1 cellular context compared by ENCODE assay signal in the genomic region with DNA sequence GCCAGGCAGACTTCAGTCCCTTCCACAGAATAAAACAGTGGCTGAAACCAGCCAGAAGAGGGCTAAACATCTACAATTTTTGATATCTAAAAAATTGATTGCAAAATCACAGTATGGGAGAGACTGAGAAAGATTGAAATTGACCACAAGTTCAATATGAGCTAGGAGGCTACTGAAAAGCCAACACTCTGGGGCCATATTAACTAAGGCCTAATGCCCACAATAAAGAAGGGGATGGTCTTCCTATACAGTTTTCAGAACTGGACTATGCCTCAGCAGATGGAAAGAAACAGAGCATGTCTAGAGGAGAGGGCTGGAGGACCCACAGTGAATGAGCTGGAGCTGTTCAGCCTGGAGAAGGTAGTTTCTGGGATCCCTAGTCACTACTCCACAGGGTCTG.
TF ChIP-seq lines count a peak whose summit lies in the region.

No MANE protein-coding gene starts in this region.

TF ChIP-seq in GM23338, 12 proteins besides CTCF, POLR2A, EP300 and RAD21 (continued from another document):
- no peak for TF ChIP-seq ZNF462 (CRISPR knock-in tag; IDR thresholded peaks at IDR 0.05)
- no peak for TF ChIP-seq NANOG (IDR thresholded peaks at IDR 0.05; ENCODE audit: borderline replicate concordance)
